In genomic region chr14:98931911-98932310, GRCh38 we compare ENCODE assay signal across 12 cellular contexts.
DNase-seq lines count a peak whose midpoint lies in the region; ATAC-seq, FAIRE-seq and TF ChIP-seq lines count a peak whose summit lies in the region.
"Had no signal": no experiment of that assay in that cellular context is flagged by ENCODE, and none has a peak within 500 bp of the region (broad histone marks: within the 10 kb centered on the region; RNA-seq: fewer than 3 reads in every experiment).

No MANE protein-coding gene starts in this region.

- WGBS in esophagus muscularis mucosa: 86% methylated on average over 3 of the region's 8 CpGs

- DNase-seq in T-helper 9 cell (peak; percentile 57), retina (peak; percentile 9), esophagus muscularis mucosa (ENCODE audit: extremely low spot score) (no peak), NCI-H1694 treated with DMSO at 0.1 percent for 48 hours (lab: John Stamatoyannopoulos, UW) (no peak), frontal cortex (ENCODE audit: low spot score in 2 of 2) (no peak)
- peak; percentile 68 for DNase-seq in activated T-helper 2 cell treated with anti-CD3 and anti-CD28 coated beads, Interferon-gamma antibody, Interleukin-2, Interleukin-4, amounts not matched to agents 10 μg/mL and 5 μg/mL and 100 μg/mL, durations not matched to agents 14 hours and 24 hours and 36 hours (ENCODE audit: low spot score)
- DNase-seq in stimulated activated CD8-positive, alpha-beta memory T cell treated with anti-CD3 and anti-CD28 coated beads, Interleukin-7, amount 100 ng/mL, for 4 hours (ENCODE audit: low read depth in 2 of 2): peak; percentile 36 to 45
- DNase-seq: Calu3, HCEC 1CT had no signal

- no peaks in the 10 kb centered on the region for H3K4me1 ChIP-seq in esophagus muscularis mucosa
- H3K4me1 ChIP-seq: gastroesophageal sphincter had no signal

- peaks cover 48% of the 10 kb centered on the region for H3K4me1 Mint-ChIP-seq in activated T-helper 2 cell treated with anti-CD3 and anti-CD28 coated beads, Interferon-gamma antibody, Interleukin-2, Interleukin-4, amounts not matched to agents 10 μg/mL and 5 μg/mL and 100 μg/mL, durations not matched to agents 14 hours and 24 hours and 36 hours (ENCODE audit: low read depth)

- peaks cover 10% of the 10 kb centered on the region for H3K9me3 Mint-ChIP-seq in activated T-helper 2 cell treated with anti-CD3 and anti-CD28 coated beads, Interferon-gamma antibody, Interleukin-2, Interleukin-4, amounts not matched to agents 10 μg/mL and 5 μg/mL and 100 μg/mL, durations not matched to agents 14 hours and 24 hours and 36 hours

- no peak for FAIRE-seq in frontal cortex (lab: Jason Lieb, UNC)

- H3K36me3 Mint-ChIP-seq in activated T-helper 2 cell treated with anti-CD3 and anti-CD28 coated beads, Interferon-gamma antibody, Interleukin-2, Interleukin-4, amounts not matched to agents 10 μg/mL and 5 μg/mL and 100 μg/mL, durations not matched to agents 14 hours and 24 hours and 36 hours (ENCODE audit: low read depth): peaks cover 12% of the 10 kb centered on the region

- no peaks in the 10 kb centered on the region for H3K27me3 Mint-ChIP-seq in activated T-helper 2 cell treated with anti-CD3 and anti-CD28 coated beads, Interferon-gamma antibody, Interleukin-2, Interleukin-4, amounts not matched to agents 10 μg/mL and 5 μg/mL and 100 μg/mL, durations not matched to agents 14 hours and 24 hours and 36 hours (ENCODE audit: low read depth)

- peak overlapping the region; percentile 43 for H3K4me3 Mint-ChIP-seq in activated T-helper 2 cell treated with anti-CD3 and anti-CD28 coated beads, Interferon-gamma antibody, Interleukin-2, Interleukin-4, amounts not matched to agents 10 μg/mL and 5 μg/mL and 100 μg/mL, durations not matched to agents 14 hours and 24 hours and 36 hours (ENCODE audit: low read depth)

- no peaks in the 10 kb centered on the region for H3K9me3 ChIP-seq in esophagus muscularis mucosa
- H3K9me3 ChIP-seq: gastroesophageal sphincter had no signal

- peak overlapping the region; percentile 62 for H3K27ac Mint-ChIP-seq in activated T-helper 2 cell treated with anti-CD3 and anti-CD28 coated beads, Interferon-gamma antibody, Interleukin-2, Interleukin-4, amounts not matched to agents 10 μg/mL and 5 μg/mL and 100 μg/mL, durations not matched to agents 14 hours and 24 hours and 36 hours

- intact Hi-C loops in activated T-helper 2 cell treated with anti-CD3 and anti-CD28 coated beads, Interferon-gamma antibody, Interleukin-2, Interleukin-4, amounts not matched to agents 10 μg/mL and 5 μg/mL and 100 μg/mL, durations not matched to agents 14 hours and 24 hours and 36 hours (cut with micrococcal nuclease): loop anchor here (5.0 to 10.0 kb wide), 2 partner anchors 53 to 1475 kb away; no protein-coding TSS in a partner anchor
- intact Hi-C loops in esophagus muscularis mucosa (cut with DNase I): no loop called here

- TF ChIP-seq EP300 in esophagus muscularis mucosa (IDR thresholded peaks at IDR 0.05): no peak

- H3K4me3 ChIP-seq in esophagus muscularis mucosa: no peak overlapping the region
- H3K4me3 ChIP-seq: gastroesophageal sphincter had no signal

- no peak for TF ChIP-seq CTCF in esophagus muscularis mucosa (IDR thresholded peaks at IDR 0.05)

- H3K36me3 ChIP-seq in esophagus muscularis mucosa: no peaks in the 10 kb centered on the region
- H3K36me3 ChIP-seq: gastroesophageal sphincter had no signal

- H3K27ac ChIP-seq in esophagus muscularis mucosa (replicated peaks in 1 of 4): no peak overlapping the region
- H3K27ac ChIP-seq: gastroesophageal sphincter had no signal

- H3K27me3 ChIP-seq in esophagus muscularis mucosa: peaks cover 0 to 7% (median 0%) of the 10 kb centered on the region in 4 donors

- no peak for TF ChIP-seq POLR2A in esophagus muscularis mucosa (IDR thresholded peaks at IDR 0.05; ENCODE audit: low read depth)

- ATAC-seq in HG03457 (IDR thresholded peaks at IDR 0.05; ENCODE audit: unreplicated experiment): no peak
- ATAC-seq: gastroesophageal sphincter, Right ventricle myocardium inferior had no signal

Comparison
In these comparisons a context has a peak if more than half of its experiments do, and no peak if none do; other contexts are left out.
1. DNase-seq: peak in T-helper 9 cell (single experiment), activated T-helper 2 cell treated with anti-CD3 and anti-CD28 coated beads, Interferon-gamma antibody, Interleukin-2, Interleukin-4, amounts not matched to agents 10 μg/mL and 5 μg/mL and 100 μg/mL, durations not matched to agents 14 hours and 24 hours and 36 hours (single experiment), retina (single experiment) and stimulated activated CD8-positive, alpha-beta memory T cell treated with anti-CD3 and anti-CD28 coated beads, Interleukin-7, amount 100 ng/mL, for 4 hours (2 of 2); none in esophagus muscularis mucosa (single experiment), NCI-H1694 treated with DMSO at 0.1 percent for 48 hours (single experiment) and frontal cortex (0 of 2).